ENCODE assay signal across 9 cellular contexts in the genomic region with DNA sequence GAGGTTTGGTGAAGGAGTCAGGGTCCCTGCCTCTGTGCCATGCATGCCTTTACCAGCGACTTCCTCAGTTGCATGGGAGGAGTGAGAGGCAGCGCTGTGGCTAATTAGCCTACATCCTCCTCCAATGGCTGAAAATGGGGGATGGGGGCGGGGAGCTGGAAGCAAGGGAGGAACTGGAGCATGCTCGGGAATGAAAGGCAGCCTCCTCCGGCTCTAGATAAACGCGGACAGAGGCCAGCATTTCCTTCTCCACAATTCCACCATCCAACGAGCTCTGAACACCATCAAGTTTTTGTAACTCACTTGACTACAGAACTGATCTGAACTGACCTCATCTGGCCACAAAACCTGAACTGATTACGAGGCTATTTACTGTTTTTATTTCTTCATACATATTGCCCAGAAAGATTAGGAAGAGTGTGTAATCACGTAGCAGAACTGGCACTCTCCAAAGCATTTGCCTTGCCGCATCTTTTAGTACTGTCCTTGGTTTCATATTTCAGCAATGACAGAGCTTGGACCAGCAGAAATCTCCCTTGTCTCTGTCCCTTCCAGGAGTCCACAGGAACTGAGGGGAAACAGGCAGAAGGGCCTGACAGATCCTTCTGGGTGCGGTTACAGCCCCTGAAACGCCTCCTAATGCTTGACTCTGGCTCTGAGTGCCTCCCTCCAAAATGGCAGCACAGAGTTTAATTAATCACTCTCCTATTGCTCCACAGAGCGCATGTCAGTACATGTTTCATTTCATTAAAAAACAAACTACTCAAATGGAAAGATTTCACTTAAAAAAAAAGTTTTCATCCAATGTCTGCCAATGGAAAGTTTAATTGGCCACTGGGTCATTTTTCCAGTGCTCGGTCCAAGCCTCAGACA. TPM values are rescaled to one million over a fixed set of nuclear protein-coding genes. Genes with fewer than 3 reads are reported as not detected.
A peak's percentile ranks its signal among the peaks of the same experiment; 100 is the strongest.
DNase-seq lines count a peak whose midpoint lies in the region; ATAC-seq and TF ChIP-seq lines count a peak whose summit lies in the region.
"Had no signal": no experiment of that assay in that cellular context is flagged by ENCODE, and none has a peak within 500 bp of the region (broad histone marks: within the 10 kb centered on the region; RNA-seq: fewer than 3 reads in every experiment).

No MANE protein-coding gene starts in this region.

- peaks cover 37% of the 10 kb centered on the region for H3K4me1 ChIP-seq in neuron (ENCODE audit: insufficient read depth, low read length)

- peak overlapping the region; percentile 7 for H3K4me3 ChIP-seq in fibroblast of pulmonary artery (replicated peaks; ENCODE audit: low read depth, low read length)
- H3K4me3 ChIP-seq in neuron (ENCODE audit: low read length): peak overlapping the region; percentile 2
- H3K4me3 ChIP-seq in WERI-Rb-1 (ENCODE audit: low read depth, low read length): no peak overlapping the region

- DNase-seq in Ammon's horn (ENCODE audit: low spot score) (peak; percentile 62), SK-N-DZ (ENCODE audit: low spot score) (peak; percentile 72), fibroblast of pulmonary artery (ENCODE audit: low read depth) (peak; percentile 75), NCI-H1048 (lab: John Stamatoyannopoulos, UW) (no peak), WERI-Rb-1 (no peak)
- DNase-seq: KG1 had no signal

- H3K27ac ChIP-seq in WERI-Rb-1: no peak overlapping the region

- ATAC-seq in HG02571 (IDR thresholded peaks at IDR 0.05; ENCODE audit: unreplicated experiment) (no peak), HG03565 (IDR thresholded peaks at IDR 0.05; ENCODE audit: unreplicated experiment) (no peak)

- H3K36me3 ChIP-seq in neuron (ENCODE audit: insufficient read depth, low read length): peaks cover 53% of the 10 kb centered on the region
- peaks cover 3% of the 10 kb centered on the region; the same call in 1 of the 2 replicates for H3K36me3 ChIP-seq in WERI-Rb-1

- TF ChIP-seq CTCF in fibroblast of pulmonary artery (IDR thresholded peaks at IDR 0.05; ENCODE audit: low read length, missing control alignments) (no peak), WERI-Rb-1 (IDR thresholded peaks at IDR 0.05; ENCODE audit: low read depth, low read length) (no peak)

- no peaks in the 10 kb centered on the region for H3K27me3 ChIP-seq in neuron (ENCODE audit: insufficient read depth, low read length)
- H3K27me3 ChIP-seq in WERI-Rb-1 (ENCODE audit: insufficient read depth, low read depth, severe bottlenecking): no peaks in the 10 kb centered on the region

- H3K9me3 ChIP-seq in neuron (ENCODE audit: low read length) (no peaks in the 10 kb centered on the region), WERI-Rb-1 (ENCODE audit: severe bottlenecking) (no peaks in the 10 kb centered on the region)

- no peak overlapping the region for H2AFZ ChIP-seq in neuron (ENCODE audit: low read depth, low read length)

RNA-seq across cellular contexts. Expression of a gene that starts 58.2 kb away (rescaled TPM):
- 0.42 and 0.70 TPM in 2 replicates for polyA plus RNA-seq in SK-N-DZ (2014; cell fraction: cytosol; rRNA removed)
- polyA plus RNA-seq in SK-N-DZ (2014; cell fraction: nucleus; rRNA removed): 1.4 TPM in 1 of 2 replicates, not detected in the other

Comparison
In these comparisons a context has a peak if more than half of its experiments do, and no peak if none do; other contexts are left out.
1. DNase-seq: peak in Ammon's horn (single experiment), SK-N-DZ (single experiment) and fibroblast of pulmonary artery (single experiment); none in NCI-H1048 (single experiment) and WERI-Rb-1 (single experiment).